In genomic region chr11:6735306-6735705, GRCh38 we compare ENCODE assay signal across 12 cellular contexts. TPM values are rescaled to one million over a fixed set of nuclear protein-coding genes. Genes with fewer than 3 reads are reported as not detected.
A peak's percentile ranks its signal among the peaks of the same experiment; 100 is the strongest.
DNase-seq lines count a peak whose midpoint lies in the region; ATAC-seq and TF ChIP-seq lines count a peak whose summit lies in the region.
"Had no signal": no experiment of that assay in that cellular context is flagged by ENCODE, and none has a peak within 500 bp of the region (broad histone marks: within the 10 kb centered on the region; RNA-seq: fewer than 3 reads in every experiment).

No MANE protein-coding gene starts in this region.

- no peak overlapping the region for H3K27ac ChIP-seq in psoas muscle
- H3K27ac ChIP-seq: SJSA1, transverse colon had no signal

- peaks cover 63% of the 10 kb centered on the region for H3K4me1 Mint-ChIP-seq in T-helper 2 cell treated with Interferon-gamma antibody and Interleukin-4, amounts not matched to agents 5 μg/mL and 100 μg/mL, for 36 hours (ENCODE audit: low read depth)
- peaks cover 61% of the 10 kb centered on the region for H3K4me1 Mint-ChIP-seq in central memory CD8-positive, alpha-beta T cell

- intact Hi-C loops in psoas muscle (cut with DNase I): no loop called here

- no peaks in the 10 kb centered on the region for H3K27me3 ChIP-seq in psoas muscle (ENCODE audit: insufficient read depth in 3 of 3, low read length in 2 of 3)
- H3K27me3 ChIP-seq: heart right ventricle, SJSA1, transverse colon had no signal

- no peaks in the 10 kb centered on the region for H3K36me3 ChIP-seq in psoas muscle (ENCODE audit: insufficient read depth in 1 of 2, low read depth in 1 of 2)
- H3K36me3 ChIP-seq: SJSA1, transverse colon had no signal

- ATAC-seq in central memory CD8-positive, alpha-beta T cell (replicated peaks; ENCODE audit: extremely low read depth, poor library complexity, severe bottlenecking): no peak
- ATAC-seq in psoas muscle: no peak
- ATAC-seq: heart right ventricle had no signal

- H3K4me3 ChIP-seq in psoas muscle: no peak overlapping the region
- H3K4me3 ChIP-seq: heart right ventricle, SJSA1, transverse colon had no signal

- TF ChIP-seq CTCF in psoas muscle (IDR thresholded peaks at IDR 0.05): no peak

- H3K9me3 Mint-ChIP-seq in T-helper 2 cell treated with Interferon-gamma antibody and Interleukin-4, amounts not matched to agents 5 μg/mL and 100 μg/mL, for 36 hours: no peaks in the 10 kb centered on the region
- H3K9me3 Mint-ChIP-seq in central memory CD8-positive, alpha-beta T cell: no peaks in the 10 kb centered on the region

- no peaks in the 10 kb centered on the region for H3K4me1 ChIP-seq in psoas muscle
- H3K4me1 ChIP-seq: SJSA1 had no signal

- WGBS in psoas muscle, 3 donors: 32 to 41% (median 35%) methylated on average over 3 of the region's 3 CpGs

- no peaks in the 10 kb centered on the region for H3K9me3 ChIP-seq in psoas muscle
- H3K9me3 ChIP-seq: SJSA1, transverse colon had no signal

- no peaks in the 10 kb centered on the region for H3K27me3 Mint-ChIP-seq in T-helper 2 cell treated with Interferon-gamma antibody and Interleukin-4, amounts not matched to agents 5 μg/mL and 100 μg/mL, for 36 hours (ENCODE audit: low read depth)
- no peaks in the 10 kb centered on the region for H3K27me3 Mint-ChIP-seq in central memory CD8-positive, alpha-beta T cell

- H3K36me3 Mint-ChIP-seq in T-helper 2 cell treated with Interferon-gamma antibody and Interleukin-4, amounts not matched to agents 5 μg/mL and 100 μg/mL, for 36 hours (ENCODE audit: low read depth): peaks cover 68% of the 10 kb centered on the region
- H3K36me3 Mint-ChIP-seq in central memory CD8-positive, alpha-beta T cell (ENCODE audit: insufficient read depth): peaks cover 40% of the 10 kb centered on the region

- peak overlapping the region; percentile 3 for H3K4me3 Mint-ChIP-seq in T-helper 2 cell treated with Interferon-gamma antibody and Interleukin-4, amounts not matched to agents 5 μg/mL and 100 μg/mL, for 36 hours
- peak overlapping the region; percentile 28 for H3K4me3 Mint-ChIP-seq in central memory CD8-positive, alpha-beta T cell

- no peak for DNase-seq in T-helper 2 cell treated with Interferon-gamma antibody and Interleukin-4, amounts not matched to agents 5 μg/mL and 100 μg/mL, for 36 hours (ENCODE audit: low spot score)
- DNase-seq in T-helper 2 cell (no peak), M059J (ENCODE audit: low read depth) (peak; percentile 60), non-pigmented ciliary epithelial cell (ENCODE audit: low read depth) (peak; percentile 6), NCI-H2171 (lab: John Stamatoyannopoulos, UW) (no peak), psoas muscle (no peak), iPS-NIHi11 (ENCODE audit: low spot score) (no peak)
- DNase-seq in central memory CD8-positive, alpha-beta T cell (ENCODE audit: low spot score in 2 of 2): no peak
- DNase-seq: heart right ventricle, transverse colon had no signal

- H3K27ac Mint-ChIP-seq in T-helper 2 cell treated with Interferon-gamma antibody and Interleukin-4, amounts not matched to agents 5 μg/mL and 100 μg/mL, for 36 hours: peak overlapping the region; percentile 5
- H3K27ac Mint-ChIP-seq in central memory CD8-positive, alpha-beta T cell (ENCODE audit: low read depth): peak overlapping the region; percentile 77

RNA-seq across cellular contexts. Expression of gene OR2AG2, which starts 36.5 kb away (rescaled TPM):
- total RNA-seq in M059J (2014; rRNA removed; shearing (Covaris generic)): not detected in 2 replicates
- total RNA-seq in psoas muscle: not detected
- polyA plus RNA-seq in psoas muscle: under 1 TPM in 1 of 3 donors, not detected in 2; 0.01 TPM
- total RNA-seq: heart right ventricle, SJSA1 had no signal
- polyA plus RNA-seq: heart right ventricle, neural cell had no signal

RNA-seq across cellular contexts. Expression of gene OR2AG1, which starts 47.5 kb away (rescaled TPM):
- not detected in 2 replicates for total RNA-seq in M059J (2014; rRNA removed; shearing (Covaris generic))
- not detected for total RNA-seq in psoas muscle
- not detected for polyA plus RNA-seq in psoas muscle
- total RNA-seq: heart right ventricle, SJSA1, transverse colon had no signal
- polyA plus RNA-seq: heart right ventricle, neural cell had no signal

RNA-seq across cellular contexts. Expression of gene MRPL17, which starts 52.2 kb away (rescaled TPM):
- 125 and 132 TPM in 2 replicates for total RNA-seq in M059J (2014; rRNA removed; shearing (Covaris generic))
- total RNA-seq in psoas muscle: 10 to 100 TPM; 27.2 to 44.8 (median 38.8) TPM
- polyA plus RNA-seq in psoas muscle: 10 to 100 TPM; 43.0 to 95.6 (median 47.0) TPM

Comparison
In these comparisons a context has a peak if more than half of its experiments do, and no peak if none do; other contexts are left out.
1. DNase-seq: peak in M059J (single experiment) and non-pigmented ciliary epithelial cell (single experiment); none in T-helper 2 cell treated with Interferon-gamma antibody and Interleukin-4, amounts not matched to agents 5 μg/mL and 100 μg/mL, for 36 hours (single experiment), T-helper 2 cell (0 of 5), central memory CD8-positive, alpha-beta T cell (0 of 2), NCI-H2171 (single experiment), psoas muscle (0 of 2) and iPS-NIHi11 (single experiment).